ENCODE assay signal across 8 cellular contexts in genomic region chr17:50863931-50864330, GRCh38. TPM values are rescaled to one million over a fixed set of nuclear protein-coding genes. Genes with fewer than 3 reads are reported as not detected.
A peak's percentile ranks its signal among the peaks of the same experiment; 100 is the strongest.
DNase-seq lines count a peak whose midpoint lies in the region; ATAC-seq and TF ChIP-seq lines count a peak whose summit lies in the region.

No MANE protein-coding gene starts in this region.

- no peak overlapping the region for H3K4ac ChIP-seq in trophoblast cell (ENCODE audit: low read depth, low read length)

- intact Hi-C loops in sigmoid colon (cut with DNase I) = loop anchor here (1.0 to 2.0 kb wide), 2 partner anchors 40 to 85 kb away; no protein-coding TSS in a partner anchor
- intact Hi-C loops in lower leg skin (cut with DNase I; ENCODE audit: low total_unique reads) = no loop called here

- no peak for ATAC-seq in activated CD4-positive, CD25-positive, alpha-beta regulatory T cell treated with anti-CD3 and anti-CD28 coated beads, Interleukin-2, amount 50 U/mL, for 24 hours

- H2BK12ac ChIP-seq in trophoblast cell (ENCODE audit: low read length) = no peak overlapping the region

- no peak overlapping the region for H2BK120ac ChIP-seq in trophoblast cell (ENCODE audit: insufficient read depth, low read length, poor library complexity)

- no peak overlapping the region for H4K8ac ChIP-seq in trophoblast cell (ENCODE audit: low read depth, low read length)

- H3K79me1 ChIP-seq in trophoblast cell (ENCODE audit: low read length) = peaks cover 17% of the 10 kb centered on the region

- 23 to 73% methylated on average over 3 of the region's 3 CpGs for WGBS in sigmoid colon, 2 donors
- no CpG with 5 or more reads among the region's 3 CpGs for WGBS in trophoblast cell (ENCODE audit: extremely low coverage, insufficient coverage, insufficient read length)
- WGBS in lower leg skin, 2 donors = 44% methylated on average over 3 of the region's 3 CpGs

- TF ChIP-seq CTCF in VCaP (conservative IDR thresholded peaks at IDR 0.05) (no peak), fibroblast of mammary gland (conservative IDR thresholded peaks at IDR 0.05; ENCODE audit: control insufficient read depth, insufficient read depth, low read depth, low read length) (no peak), sigmoid colon (IDR thresholded peaks at IDR 0.05) (no peak), lower leg skin (IDR thresholded peaks at IDR 0.05) (no peak)

- H3K9me3 ChIP-seq in ES-I3 (ENCODE audit: control insufficient read depth, insufficient read depth, low read length) (no peaks in the 10 kb centered on the region), sigmoid colon (no peaks in the 10 kb centered on the region), trophoblast cell (ENCODE audit: insufficient read depth, low read depth, low read length) (no peaks in the 10 kb centered on the region)

- H4K12ac ChIP-seq in trophoblast cell (ENCODE audit: low read depth, low read length) = no peak overlapping the region

- H3K4me3 ChIP-seq in fibroblast of mammary gland (ENCODE audit: control insufficient read depth, low read depth, low read length) (peak overlapping the region; percentile 79), sigmoid colon (peak overlapping the region; percentile 80 to 100 (median 96)), trophoblast cell (ENCODE audit: low read depth, low read length) (no peak overlapping the region), lower leg skin (ENCODE audit: low read depth, poor library complexity, severe bottlenecking) (no peak overlapping the region)

- no peak overlapping the region for H3K18ac ChIP-seq in trophoblast cell (ENCODE audit: low read length)

- H4K91ac ChIP-seq in trophoblast cell (ENCODE audit: low read depth, low read length) = no peak overlapping the region

- no peak overlapping the region for H2AK5ac ChIP-seq in trophoblast cell (ENCODE audit: low read length)

- H3K27me3 ChIP-seq in sigmoid colon (no peaks in the 10 kb centered on the region), trophoblast cell (ENCODE audit: insufficient read depth, low read length) (no peaks in the 10 kb centered on the region)

- no peak for DNase-seq in fibroblast of mammary gland (ENCODE audit: low read depth)
- DNase-seq in sigmoid colon = no peak
- no peak for DNase-seq in NCI-H2107 (lab: John Stamatoyannopoulos, UW)
- no peak for DNase-seq in trophoblast cell
- DNase-seq in lower leg skin (ENCODE audit: low spot score in 2 of 2) = no peak

- H3K23ac ChIP-seq in trophoblast cell (ENCODE audit: low read length) = no peak overlapping the region

- H3K4me1 ChIP-seq in ES-I3 (ENCODE audit: insufficient read depth, low read length) = 0 out of 2 replicates have a peak, but pooled peaks cover 4% of the 10 kb centered on the region
- H3K4me1 ChIP-seq in sigmoid colon = peaks cover 0 to 57% (median 40%) of the 10 kb centered on the region in 4 donors
- H3K4me1 ChIP-seq in trophoblast cell (ENCODE audit: control insufficient read depth in 1 of 2, insufficient read depth in 2 of 2, low read length in 2 of 2) = no peaks in the 10 kb centered on the region

- H3K36me3 ChIP-seq in ES-I3 (ENCODE audit: insufficient read depth, low read length) (peaks cover 11% of the 10 kb centered on the region; the same call in 1 of the 2 replicates), sigmoid colon (peaks cover 0 to 25% (median 2%) of the 10 kb centered on the region in 4 donors), trophoblast cell (ENCODE audit: control insufficient read depth in 1 of 2, insufficient read depth in 2 of 2, low read length in 2 of 2) (peaks cover 4 to 6% of the 10 kb centered on the region in 2 experiments)

- H3K9ac ChIP-seq in ES-I3 (ENCODE audit: low read depth, low read length) (peak overlapping the region; percentile 69; the same call in 1 of the 2 replicates), trophoblast cell (ENCODE audit: low read length) (no peak overlapping the region)

- no peak for TF ChIP-seq POLR2A in sigmoid colon (IDR thresholded peaks at IDR 0.05)
- TF ChIP-seq POLR2A in lower leg skin (IDR thresholded peaks at IDR 0.05) = no peak

- H3K27ac ChIP-seq in VCaP = peak overlapping the region; percentile 100
- peak overlapping the region; percentile 99 to 100 (median 99) for H3K27ac ChIP-seq in sigmoid colon
- H3K27ac ChIP-seq in trophoblast cell (ENCODE audit: low read depth, low read length) = no peak overlapping the region

- H3K79me2 ChIP-seq in trophoblast cell (ENCODE audit: control insufficient read depth, insufficient read depth, low read length, poor library complexity) = peaks cover 10% of the 10 kb centered on the region

- H2AFZ ChIP-seq in trophoblast cell (ENCODE audit: insufficient read depth, low read length, poor library complexity) = no peak overlapping the region

- no peak overlapping the region for H2BK5ac ChIP-seq in trophoblast cell (ENCODE audit: low read depth, low read length, poor library complexity)

- H3K4me2 ChIP-seq in trophoblast cell (ENCODE audit: low read length) = no peak overlapping the region

- TF ChIP-seq EP300 in sigmoid colon (IDR thresholded peaks at IDR 0.05) = no peak

- no peak overlapping the region for H3K14ac ChIP-seq in trophoblast cell (ENCODE audit: low read length)

RNA-seq across cellular contexts. Expression of gene TOB1, which starts 2.2 kb away (rescaled TPM):
- total RNA-seq in sigmoid colon (10 to 100 TPM; 16.2 to 31.1 (median 30.1) TPM), lower leg skin (100 to 1,000 TPM; 130 to 156 (median 142) TPM)
- 10 to 100 TPM; 32.4 to 57.1 (median 39.4) TPM for polyA plus RNA-seq in sigmoid colon
- 25.0 and 26.0 TPM in 2 replicates for polyA plus RNA-seq in trophoblast cell (2013)

RNA-seq across cellular contexts. Expression of gene WFIKKN2, which starts 28.5 kb away (rescaled TPM):
- total RNA-seq in sigmoid colon = 1 to 10 TPM in 1 of 4 donors, under 1 TPM in 3; under 0.01 to 1.1 (median 0.15) TPM
- polyA plus RNA-seq in sigmoid colon = under 1 TPM in 2 of 3 donors, not detected in 1; under 0.01 to 0.09 TPM
- not detected in 2 replicates for polyA plus RNA-seq in trophoblast cell (2013)
- total RNA-seq in lower leg skin = under 1 TPM in 3 of 4 donors, not detected in 1; 0.26 to 0.61 (median 0.59) TPM

Comparison
In these comparisons a context has a peak if more than half of its experiments do, and no peak if none do; other contexts are left out.
1. H3K4me3 ChIP-seq: peak in fibroblast of mammary gland (single experiment) and sigmoid colon (4 of 4); none in trophoblast cell (single experiment) and lower leg skin (single experiment).
2. RNA of gene TOB1, which starts 2.2 kb away (total RNA-seq): 130 to 156 TPM in lower leg skin; 16.2 to 31.1 TPM in sigmoid colon; every median in the first group is over 4 times any median in the second.